Comparison of ENCODE assay signal across 1 cellular context in genomic region chr10:28674782-28675181, GRCh38.
TF ChIP-seq lines count a peak whose summit lies in the region.

No MANE protein-coding gene starts in this region.

TF ChIP-seq in H1, 55 proteins besides CTCF, POLR2A, EP300 and RAD21 (continued from another document):
- TF ChIP-seq NRF1 (IDR thresholded peaks at IDR 0.05; ENCODE audit: low read depth, low read length) (no peak), RNF2 (IDR thresholded peaks at IDR 0.05; ENCODE audit: borderline replicate concordance, low read depth, low read length, missing control alignments, poor library complexity, severe bottlenecking) (no peak), ASH2L (IDR thresholded peaks at IDR 0.05; ENCODE audit: low read length) (no peak), BRCA1 (IDR thresholded peaks at IDR 0.05; ENCODE audit: low read depth, low read length) (no peak), EZH2 (IDR thresholded peaks at IDR 0.05; ENCODE audit: low read depth, low read length, severe bottlenecking) (no peak), SIRT6 (IDR thresholded peaks at IDR 0.05; ENCODE audit: low read length) (no peak), CBX5 (IDR thresholded peaks at IDR 0.05; ENCODE audit: low read depth, low read length) (no peak), TBP (IDR thresholded peaks at IDR 0.05; ENCODE audit: low read depth, low read length) (no peak), CHD2 (IDR thresholded peaks at IDR 0.05; ENCODE audit: low read length) (no peak), YY1 (IDR thresholded peaks at IDR 0.05; ENCODE audit: low read depth, low read length) (no peak), E2F6 (IDR thresholded peaks at IDR 0.05) (no peak), SP2 (IDR thresholded peaks at IDR 0.05; ENCODE audit: low read length) (no peak)
